ENCODE assay signal across 11 cellular contexts in the genomic region with DNA sequence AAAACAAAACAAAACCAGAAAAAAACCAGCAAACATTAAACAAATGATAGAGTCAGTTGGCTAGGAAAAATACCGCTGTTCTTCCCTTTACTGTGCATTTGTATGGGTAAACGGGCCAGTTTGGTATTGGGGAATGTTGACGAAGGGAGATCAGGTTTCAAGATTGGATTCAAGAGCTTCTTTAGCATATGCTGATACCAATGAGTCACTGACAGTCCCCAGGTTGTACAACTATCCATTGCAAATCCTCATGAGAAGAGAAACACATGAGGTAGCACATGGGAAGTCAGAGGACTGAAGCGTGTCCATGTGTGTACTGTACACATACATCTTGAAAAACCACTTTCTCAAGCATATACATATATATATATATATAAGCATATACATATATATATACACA. TPM values are rescaled to one million over a fixed set of nuclear protein-coding genes. Genes with fewer than 3 reads are reported as not detected.
DNase-seq lines count a peak whose midpoint lies in the region; ATAC-seq, FAIRE-seq and TF ChIP-seq lines count a peak whose summit lies in the region.
"Had no signal": no experiment of that assay in that cellular context is flagged by ENCODE, and none has a peak within 500 bp of the region (broad histone marks: within the 10 kb centered on the region; RNA-seq: fewer than 3 reads in every experiment).

No MANE protein-coding gene starts in this region.

- TF ChIP-seq CTCF in A673 (conservative IDR thresholded peaks at IDR 0.05; ENCODE audit: low read depth, low read length) (no peak), coronary artery (IDR thresholded peaks at IDR 0.05) (no peak)

- H3K9me3 ChIP-seq in A673 (ENCODE audit: low read depth, low read length, poor library complexity, severe bottlenecking): no peaks in the 10 kb centered on the region
- H3K9me3 ChIP-seq in small intestine (ENCODE audit: control insufficient read depth, low read depth): no peaks in the 10 kb centered on the region
- H3K9me3 ChIP-seq: adrenal gland had no signal

- H3K36me3 ChIP-seq in A673 (ENCODE audit: insufficient read depth, low read length, poor library complexity, severe bottlenecking): no peaks in the 10 kb centered on the region
- no peaks in the 10 kb centered on the region for H3K36me3 ChIP-seq in H7 (replicated peaks; ENCODE audit: control insufficient read depth, insufficient read depth, low read length)
- H3K36me3 ChIP-seq in small intestine (ENCODE audit: control insufficient read depth in 2 of 2, insufficient read depth in 2 of 2, low read length in 2 of 2): no peaks in the 10 kb centered on the region
- H3K36me3 ChIP-seq: adrenal gland had no signal

- intact Hi-C loops in A673 (cut with micrococcal nuclease; ENCODE audit: unreplicated experiment): no loop called here

- CTCF ChIA-PET in A673 (lab: Charles Lee): no interaction called here

- H3K27ac ChIP-seq in A673 (ENCODE audit: low read depth, low read length, poor library complexity, severe bottlenecking): no peak overlapping the region
- no peak overlapping the region for H3K27ac ChIP-seq in small intestine (ENCODE audit: low read depth in 1 of 2, low read length in 1 of 2)
- no peak overlapping the region for H3K27ac ChIP-seq in coronary artery
- H3K27ac ChIP-seq: adrenal gland had no signal

- 78 to 92% (median 91%) methylated on average over 4 of the region's 4 CpGs for WGBS in small intestine, 3 donors

- H3K4me1 ChIP-seq in A673 (ENCODE audit: insufficient read depth, low read length, poor library complexity, severe bottlenecking) (no peaks in the 10 kb centered on the region), small intestine (ENCODE audit: control insufficient read depth in 2 of 2, insufficient read depth in 1 of 2, low read depth in 1 of 2, low read length in 1 of 2) (no peaks in the 10 kb centered on the region)
- H3K4me1 ChIP-seq: adrenal gland had no signal

- ATAC-seq in esophagus mucosa: peak; percentile 13
- ATAC-seq in GM21529 (IDR thresholded peaks at IDR 0.05; ENCODE audit: unreplicated experiment): no peak

- peak; percentile 30 for DNase-seq in A673 (ENCODE audit: low spot score)
- DNase-seq in H7: peak; percentile 52
- peak; percentile 90 to 93 for DNase-seq in NCI-H526 (lab: John Stamatoyannopoulos, UW)
- DNase-seq in small intestine: no peak
- DNase-seq in coronary artery (ENCODE audit: low spot score): no peak
- no peak for DNase-seq in T-helper 1 cell
- DNase-seq: adrenal gland had no signal

- no TSS peak for BruUV-seq in A673 (replicated peaks; lab: Mats Ljungman, UMichigan)

- no peak overlapping the region for H3K4me3 ChIP-seq in A673 (ENCODE audit: low read depth, low read length, poor library complexity, severe bottlenecking)
- no peak overlapping the region for H3K4me3 ChIP-seq in H7 (ENCODE audit: insufficient read depth, low read depth, low read length)
- no peak overlapping the region for H3K4me3 ChIP-seq in small intestine (ENCODE audit: low read depth in 1 of 2, low read length in 2 of 2)
- H3K4me3 ChIP-seq in coronary artery: no peak overlapping the region
- H3K4me3 ChIP-seq: adrenal gland had no signal

- no peak for FAIRE-seq in small intestine (lab: Jason Lieb, UNC)
- FAIRE-seq: TTC549 had no signal

- POLR2A ChIA-PET in A673 (lab: Charles Lee; ENCODE audit: low non-redundant PET): no interaction called here

- H3K27me3 ChIP-seq in A673 (replicated peaks; ENCODE audit: insufficient read depth, low read depth, low read length, poor library complexity) (no peaks in the 10 kb centered on the region), H7 (ENCODE audit: control insufficient read depth, insufficient read depth, low read length) (no peaks in the 10 kb centered on the region), small intestine (ENCODE audit: control insufficient read depth in 2 of 2, insufficient read depth in 2 of 2, low read length in 2 of 2) (no peaks in the 10 kb centered on the region)
- H3K27me3 ChIP-seq: adrenal gland had no signal

RNA-seq across cellular contexts. Expression of gene TIGIT, which starts 25.6 kb away (rescaled TPM):
- total RNA-seq in A673 (2021) (not detected in 2 replicates), esophagus mucosa (0.08 TPM)
- not detected in 2 replicates for total RNA-seq in H7 (2014; rRNA removed; shearing (Covaris generic))
- polyA plus RNA-seq in small intestine: 1 to 10 TPM in 1 of 3 donors, under 1 TPM in 1, not detected in 1; 0.45 to 2.4 TPM
- total RNA-seq: HT-29 had no signal

Comparison
In these comparisons a context has a peak if more than half of its experiments do, and no peak if none do; other contexts are left out.
1. DNase-seq: peak in A673 (single experiment), H7 (single experiment) and NCI-H526 (2 of 2); none in small intestine (single experiment), coronary artery (single experiment) and T-helper 1 cell (0 of 5).